27 cellular contexts compared by ENCODE assay signal in genomic region chr9:135579889-135580660, GRCh38. TPM values are rescaled to one million over a fixed set of nuclear protein-coding genes. Genes with fewer than 3 reads are reported as not detected.
"Had no signal": no experiment of that assay in that cellular context is flagged by ENCODE, and none has a peak within 500 bp of the region (broad histone marks: within the 10 kb centered on the region; RNA-seq: fewer than 3 reads in every experiment).

No MANE protein-coding gene starts in this region.

- H3K27ac ChIP-seq: PC-9, Peyer's patch, SJSA1, SK-N-MC had no signal

- DNase-seq: IMR-90; Karpas-422; KG1; MG63; NCI-H1092 treated with DMSO at 0.1 percent for 48 hours; NCI-H1436; NCI-H187; NCI-H2029; NCI-H2081 treated with DMSO at 0.1 percent for 48 hours; NCI-H2171; NCI-H226; NCI-H446; NCI-H510A; NCI-H524 treated with DMSO at 0.1 percent for 48 hours; NCI-H69; NCI-H774; NK-92 treated with Interleukin-12 subunit alpha and Interleukin-12 subunit beta, amount 100 ng/mL, for 24 hours; OCI-M1; PC-9; Right ventricle myocardium superior; SIG-M5 had no signal

- H3K27me3 ChIP-seq: MG63, Peyer's patch had no signal

- H3K4me1 ChIP-seq: Peyer's patch, SJSA1 had no signal

- FAIRE-seq: HepG2 had no signal

- H3K9me3 ChIP-seq: MG63, Peyer's patch, SJSA1 had no signal

- H2AFZ ChIP-seq: PC-9 had no signal

- H3K36me3 ChIP-seq: MG63, Peyer's patch, SJSA1 had no signal

- H3K4me2 ChIP-seq: PC-9 had no signal

- H3K4me3 ChIP-seq: MG63, PC-9, Peyer's patch, SJSA1, SK-N-MC had no signal

RNA-seq across cellular contexts. Expression of gene PAEP, which starts 18.5 kb away (rescaled TPM):
- total RNA-seq: IMR-90, PC-9, Peyer's patch, Right ventricle myocardium superior, RPMI7951, SJSA1 had no signal
- polyA plus RNA-seq: IMR-90 had no signal

RNA-seq across cellular contexts. Expression of gene OBP2A, which starts 34.1 kb away (rescaled TPM):
- total RNA-seq: HepG2, IMR-90, PC-9, Peyer's patch, Right ventricle myocardium superior, RPMI7951, SJSA1 had no signal
- polyA plus RNA-seq: IMR-90 had no signal

RNA-seq across cellular contexts. Expression of gene LCN1, which starts 58.8 kb away (rescaled TPM):
- total RNA-seq: HepG2, HT1080, IMR-90, PC-9, Peyer's patch, Right ventricle myocardium superior, RPMI7951, SJSA1 had no signal
- polyA plus RNA-seq: HepG2, IMR-90 had no signal

RNA-seq across cellular contexts. Expression of gene GLT6D1, which starts 59.3 kb away (rescaled TPM):
- total RNA-seq: HepG2, HT1080, IMR-90, PC-9, Peyer's patch, Right ventricle myocardium superior, RPMI7951, SJSA1 had no signal
- polyA plus RNA-seq: HepG2, IMR-90 had no signal
